ENCODE assay signal across 2 cellular contexts in genomic region chr2:184906160-184906559, GRCh38.
TF ChIP-seq lines count a peak whose summit lies in the region.

No MANE protein-coding gene starts in this region.

TF ChIP-seq in GM23338, 12 proteins besides CTCF, POLR2A, EP300 and RAD21:
- TF ChIP-seq ZNF331 (CRISPR knock-in tag; IDR thresholded peaks at IDR 0.05; ENCODE audit: low read depth) = no peak
- TF ChIP-seq STAT1 (IDR thresholded peaks at IDR 0.05; ENCODE audit: unreplicated experiment) = no peak
- TF ChIP-seq ZNF114 (CRISPR knock-in tag; IDR thresholded peaks at IDR 0.05) = no peak
- TF ChIP-seq NANOG (IDR thresholded peaks at IDR 0.05; ENCODE audit: borderline replicate concordance) = no peak
- TF ChIP-seq ETS1 (IDR thresholded peaks at IDR 0.05) = no peak
- TF ChIP-seq JUNB (IDR thresholded peaks at IDR 0.05; ENCODE audit: unreplicated experiment) = no peak
- TF ChIP-seq POLR2AphosphoS5 (IDR thresholded peaks at IDR 0.05; ENCODE audit: low read depth) = no peak
- no peak for TF ChIP-seq EZH2 (IDR thresholded peaks at IDR 0.05; ENCODE audit: low read depth, unreplicated experiment)
- no peak for TF ChIP-seq EZH2phosphoT487 (IDR thresholded peaks at IDR 0.05; ENCODE audit: unreplicated experiment)
- TF ChIP-seq ZNF462 (CRISPR knock-in tag; IDR thresholded peaks at IDR 0.05) = no peak
- no peak for TF ChIP-seq CREB1 (CRISPR knock-in tag; IDR thresholded peaks at IDR 0.05; ENCODE audit: low read depth)

TF ChIP-seq in H1, 55 proteins besides CTCF, POLR2A, EP300 and RAD21:
- TF ChIP-seq, protein P1, sequence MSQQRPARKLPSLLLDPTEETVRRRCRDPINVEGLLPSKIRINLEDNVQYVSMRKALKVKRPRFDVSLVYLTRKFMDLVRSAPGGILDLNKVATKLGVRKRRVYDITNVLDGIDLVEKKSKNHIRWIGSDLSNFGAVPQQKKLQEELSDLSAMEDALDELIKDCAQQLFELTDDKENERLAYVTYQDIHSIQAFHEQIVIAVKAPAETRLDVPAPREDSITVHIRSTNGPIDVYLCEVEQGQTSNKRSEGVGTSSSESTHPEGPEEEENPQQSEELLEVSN (IDR thresholded peaks at IDR 0.05) = no peak
- TF ChIP-seq BCL11A (IDR thresholded peaks at IDR 0.05; ENCODE audit: low read depth in 2 of 2, low read length in 2 of 2) (no peak), CEBPB (IDR thresholded peaks at IDR 0.05; ENCODE audit: low read depth, low read length) (peak; percentile 51; the same call in 1 of the 2 replicates), POLR2AphosphoS5 (IDR thresholded peaks at IDR 0.05; ENCODE audit: low read depth, low read length) (no peak)
TF ChIP-seq in H1: peak in this region for 1.
